9 cellular contexts compared by ENCODE assay signal in the genomic region with DNA sequence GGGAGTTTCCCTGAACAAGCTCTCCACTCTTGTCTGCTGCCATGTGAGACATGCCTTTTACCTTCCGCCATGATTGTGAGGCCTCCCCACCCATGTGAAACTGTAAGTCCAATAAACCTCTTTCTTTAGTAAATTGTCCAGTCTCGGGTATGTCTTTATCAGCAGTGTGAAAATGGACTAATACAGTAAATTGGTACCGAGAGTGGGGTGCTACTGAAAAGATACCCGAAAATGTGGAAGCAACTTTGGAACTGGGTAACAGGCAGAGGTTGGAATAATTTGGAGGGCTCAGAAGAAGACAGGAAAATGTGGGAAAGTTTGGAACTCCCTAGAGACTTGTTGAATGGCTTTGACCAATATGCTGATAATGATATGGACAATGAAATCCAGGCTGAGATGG. TPM values are rescaled to one million over a fixed set of nuclear protein-coding genes. Genes with fewer than 3 reads are reported as not detected.
"Had no signal": no experiment of that assay in that cellular context is flagged by ENCODE, and none has a peak within 500 bp of the region (broad histone marks: within the 10 kb centered on the region; RNA-seq: fewer than 3 reads in every experiment).

No MANE protein-coding gene starts in this region.

RNA-seq across cellular contexts. Expression of a gene that starts 13.2 kb away (rescaled TPM):
- total RNA-seq: activated B cell treated with CpG ODN at 0.5 μM for 24 hours; activated CD4-positive, alpha-beta T cell treated with anti-CD3 and anti-CD28 coated beads for 36 hours; activated CD4-positive, alpha-beta T cell treated with anti-CD3 and anti-CD28 coated beads, Interleukin-2, amount 10 ng/mL, durations not matched to agents 24 days and 14 days; activated CD4-positive, alpha-beta T cell treated with anti-CD3 and anti-CD28 coated beads, Interleukin-2, amount 10 ng/mL, durations not matched to agents 7 days and 5 days; activated CD8-positive, alpha-beta memory T cell treated with anti-CD3 and anti-CD28 coated beads, Interleukin-2, amount 10 ng/mL, durations not matched to agents 7 days and 5 days; activated CD8-positive, alpha-beta T cell treated with anti-CD3 and anti-CD28 coated beads for 36 hours; T-helper 1 cell treated with Interleukin-12 subunit alpha and Interleukin-12 subunit beta and Interleukin-4 antibody, amounts not matched to agents 30 ng/mL and 1 ng/mL, for 36 hours; T-helper 17 cell; T-helper 2 cell treated with Interferon-gamma antibody and Interleukin-4, amounts not matched to agents 100 ng/mL and 5 ng/mL, for 36 hours had no signal

RNA-seq across cellular contexts. Expression of a gene that starts 18.0 kb away (rescaled TPM):
- total RNA-seq: activated B cell treated with CpG ODN at 0.5 μM for 24 hours, T-helper 17 cell had no signal
